ENCODE assay signal across 21 cellular contexts in genomic region chr4:143353797-143354196, GRCh38. TPM values are rescaled to one million over a fixed set of nuclear protein-coding genes. Genes with fewer than 3 reads are reported as not detected.
A peak's percentile ranks its signal among the peaks of the same experiment; 100 is the strongest.
DNase-seq lines count a peak whose midpoint lies in the region; ATAC-seq and TF ChIP-seq lines count a peak whose summit lies in the region.
"Had no signal": no experiment of that assay in that cellular context is flagged by ENCODE, and none has a peak within 500 bp of the region (broad histone marks: within the 10 kb centered on the region; RNA-seq: fewer than 3 reads in every experiment).

No MANE protein-coding gene starts in this region.

- no peak overlapping the region for H3K4me2 ChIP-seq in osteoblast (ENCODE audit: insufficient read depth, low read length)

- H3K36me3 ChIP-seq in left ventricle myocardium inferior = no peaks in the 10 kb centered on the region
- no peaks in the 10 kb centered on the region for H3K36me3 ChIP-seq in colonic mucosa
- no peaks in the 10 kb centered on the region for H3K36me3 ChIP-seq in aorta (ENCODE audit: control insufficient read depth in 1 of 2, insufficient read depth in 2 of 2, low read length in 1 of 2)
- H3K36me3 ChIP-seq in osteoblast (ENCODE audit: insufficient read depth, low read length) = no peaks in the 10 kb centered on the region
- H3K36me3 ChIP-seq: tibial nerve had no signal

- H3K4me1 ChIP-seq in left ventricle myocardium inferior = no peaks in the 10 kb centered on the region
- peaks cover 7% of the 10 kb centered on the region for H3K4me1 ChIP-seq in colonic mucosa
- H3K4me1 ChIP-seq in aorta (ENCODE audit: control insufficient read depth in 1 of 2, insufficient read depth in 2 of 2, low read length in 2 of 2) = peaks cover 9 to 27% of the 10 kb centered on the region in 2 donors
- H3K4me1 ChIP-seq in osteoblast (ENCODE audit: insufficient read depth, low read length) = peaks cover 29% of the 10 kb centered on the region

- peaks cover 40% of the 10 kb centered on the region for H3K79me2 ChIP-seq in osteoblast (ENCODE audit: insufficient read depth, low read length)

- H3K27ac ChIP-seq in left ventricle myocardium inferior (replicated peaks) = no peak overlapping the region
- peak overlapping the region; percentile 84 for H3K27ac ChIP-seq in colonic mucosa
- peak overlapping the region; percentile 64 to 82 for H3K27ac ChIP-seq in aorta (ENCODE audit: low read depth in 1 of 2, low read length in 2 of 2)
- H3K27ac ChIP-seq in osteoblast (ENCODE audit: low read depth, low read length) = no peak overlapping the region

- ATAC-seq in aorta (ENCODE audit: low FRiP score) = no peak
- ATAC-seq: body of pancreas, foreskin keratinocyte, SK-N-SH treated with all-trans-retinoic acid at 6 μM for 48 hours had no signal

- H3K9me3 ChIP-seq in left ventricle myocardium inferior (replicated peaks) (no peaks in the 10 kb centered on the region), colonic mucosa (no peaks in the 10 kb centered on the region), aorta (ENCODE audit: control insufficient read depth, low read length) (no peaks in the 10 kb centered on the region), osteoblast (ENCODE audit: low read depth, low read length) (no peaks in the 10 kb centered on the region)
- H3K9me3 ChIP-seq: body of pancreas, tibial nerve had no signal

- no peak overlapping the region for H2AFZ ChIP-seq in osteoblast (ENCODE audit: low read length)

- peak overlapping the region in 1 of 2 donors; percentile 57 for H3K9ac ChIP-seq in colonic mucosa (ENCODE audit: low read depth in 2 of 2, low read length in 2 of 2)
- H3K9ac ChIP-seq: BLaER1 treated with 17β-estradiol and CSF1 and Interleukin-3, amounts not matched to agents 10 nM and 100 nM had no signal

- H3K4me3 ChIP-seq in left ventricle myocardium inferior (peak overlapping the region; percentile 60), colonic mucosa (no peak overlapping the region), aorta (ENCODE audit: low read length in 2 of 2) (no peak overlapping the region), osteoblast (ENCODE audit: insufficient read depth, low read length) (no peak overlapping the region)
- H3K4me3 ChIP-seq: BLaER1 treated with 17β-estradiol and CSF1 and Interleukin-3, amounts not matched to agents 10 nM and 100 nM; body of pancreas; tibial nerve had no signal

- no peak for TF ChIP-seq CTCF in left ventricle myocardium inferior (IDR thresholded peaks at IDR 0.05; ENCODE audit: borderline replicate concordance)
- TF ChIP-seq CTCF in colonic mucosa (IDR thresholded peaks at IDR 0.05) = no peak
- TF ChIP-seq CTCF in osteocyte (IDR thresholded peaks at IDR 0.05) = no peak
- no peak for TF ChIP-seq CTCF in osteoblast (IDR thresholded peaks at IDR 0.05; ENCODE audit: extremely low read depth, low read depth, low read length)

- peaks cover 64% of the 10 kb centered on the region for H3K4me1 Mint-ChIP-seq in osteocyte (ENCODE audit: unreplicated experiment)

- no peaks in the 10 kb centered on the region for H3K9me3 Mint-ChIP-seq in osteocyte (ENCODE audit: unreplicated experiment)
- H3K9me3 Mint-ChIP-seq: activated naive CD8-positive, alpha-beta T cell treated with anti-CD3 and anti-CD28 coated beads for 36 hours had no signal

- H3K36me3 Mint-ChIP-seq in osteocyte (ENCODE audit: unreplicated experiment) = peaks cover 2% of the 10 kb centered on the region
- H3K36me3 Mint-ChIP-seq: activated naive CD8-positive, alpha-beta T cell treated with anti-CD3 and anti-CD28 coated beads for 36 hours had no signal

- H3K27me3 ChIP-seq in left ventricle myocardium inferior (ENCODE audit: low read depth) = no peaks in the 10 kb centered on the region
- H3K27me3 ChIP-seq in colonic mucosa = no peaks in the 10 kb centered on the region
- no peaks in the 10 kb centered on the region for H3K27me3 ChIP-seq in aorta (ENCODE audit: control insufficient read depth in 1 of 2, insufficient read depth in 2 of 2, low read length in 1 of 2)
- no peaks in the 10 kb centered on the region for H3K27me3 ChIP-seq in osteoblast (ENCODE audit: insufficient read depth, low read length)
- H3K27me3 ChIP-seq: BLaER1 treated with 17β-estradiol and CSF1 and Interleukin-3, amounts not matched to agents 10 nM and 100 nM; body of pancreas; foreskin keratinocyte; tibial nerve had no signal

- intact Hi-C loops in left ventricle myocardium inferior (cut with micrococcal nuclease) (no loop called here), cardiac septum (cut with DNase I) (no loop called here), colonic mucosa (cut with DNase I) (no loop called here), aorta (cut with DNase I) (loop anchor here in 1 of 2 donors (5.0 kb wide), 1 partner anchor 44 kb away; no protein-coding TSS in a partner anchor)

- no peak overlapping the region for H3K4me3 Mint-ChIP-seq in osteocyte (ENCODE audit: unreplicated experiment)
- H3K4me3 Mint-ChIP-seq: activated naive CD8-positive, alpha-beta T cell treated with anti-CD3 and anti-CD28 coated beads for 36 hours; activated T-helper 1 cell treated with anti-CD3 and anti-CD28 coated beads, Interleukin-12 subunit alpha, Interleukin-12 subunit beta, Interleukin-2, Interleukin-4 antibody, amounts not matched to agents 30 ng/mL and 10 ng/mL and 1 ng/mL, durations not matched to agents 14 hours and 24 hours and 36 hours had no signal

- 68 to 77% methylated on average over 2 of the region's 2 CpGs for WGBS in aorta, 2 donors

- no peak for DNase-seq in left ventricle myocardium inferior
- DNase-seq in cardiac septum (ENCODE audit: low spot score) = no peak
- no peak for DNase-seq in colonic mucosa
- no peak for DNase-seq in osteocyte (ENCODE audit: extremely low spot score, unreplicated experiment)
- no peak for DNase-seq in aorta
- DNase-seq in midbrain (lab: John Stamatoyannopoulos, UW) = no peak
- no peak for DNase-seq in NCI-H345 (lab: John Stamatoyannopoulos, UW)
- DNase-seq in osteoblast (ENCODE audit: insufficient read length, low spot score, missing footprints) = no peak
- DNase-seq: activated CD4-positive, CD25-positive, alpha-beta regulatory T cell treated with anti-CD3 and anti-CD28 coated beads, Interleukin-2, amount 50 U/mL, for 72 hours; activated naive CD8-positive, alpha-beta T cell treated with anti-CD3 and anti-CD28 coated beads for 36 hours; body of pancreas; foreskin keratinocyte; Kasumi-1; NCI-H1436 treated with DMSO at 0.1 percent for 48 hours; NCI-H2171 treated with DMSO at 0.1 percent for 48 hours; retina; T-helper 9 cell had no signal

- H3K27me3 Mint-ChIP-seq in osteocyte (ENCODE audit: unreplicated experiment) = no peaks in the 10 kb centered on the region

- H3K27ac Mint-ChIP-seq in osteocyte (ENCODE audit: unreplicated experiment) = peak overlapping the region; percentile 40
- H3K27ac Mint-ChIP-seq: activated naive CD8-positive, alpha-beta T cell treated with anti-CD3 and anti-CD28 coated beads for 36 hours; activated T-helper 1 cell treated with anti-CD3 and anti-CD28 coated beads, Interleukin-12 subunit alpha, Interleukin-12 subunit beta, Interleukin-2, Interleukin-4 antibody, amounts not matched to agents 30 ng/mL and 10 ng/mL and 1 ng/mL, durations not matched to agents 14 hours and 24 hours and 36 hours had no signal

- no peaks in the 10 kb centered on the region for H4K20me1 ChIP-seq in osteoblast (ENCODE audit: insufficient read depth, low read length)

RNA-seq across cellular contexts. Expression of gene GAB1, which starts 17.1 kb away (rescaled TPM):
- total RNA-seq in left ventricle myocardium inferior (87.1 TPM), cardiac septum (90.8 TPM), colonic mucosa (10 to 100 TPM; 48.9 to 81.2 TPM), osteocyte (32.6 and 40.0 TPM in 2 replicates), aorta (100 to 1,000 TPM in 1 of 2 donors, 10 to 100 TPM in 1; 98.0 to 107 TPM), osteoblast (20.6 and 23.3 TPM in 2 replicates)
- 10 to 100 TPM; 10.5 to 12.0 TPM for polyA plus RNA-seq in aorta

Comparison
In these comparisons a context has a peak if more than half of its experiments do, and no peak if none do; other contexts are left out.
1. H3K27ac ChIP-seq: peak in colonic mucosa (single experiment) and aorta (2 of 2); none in left ventricle myocardium inferior (single experiment) and osteoblast (single experiment).